Comparison of ENCODE assay signal across 16 cellular contexts in the genomic region with DNA sequence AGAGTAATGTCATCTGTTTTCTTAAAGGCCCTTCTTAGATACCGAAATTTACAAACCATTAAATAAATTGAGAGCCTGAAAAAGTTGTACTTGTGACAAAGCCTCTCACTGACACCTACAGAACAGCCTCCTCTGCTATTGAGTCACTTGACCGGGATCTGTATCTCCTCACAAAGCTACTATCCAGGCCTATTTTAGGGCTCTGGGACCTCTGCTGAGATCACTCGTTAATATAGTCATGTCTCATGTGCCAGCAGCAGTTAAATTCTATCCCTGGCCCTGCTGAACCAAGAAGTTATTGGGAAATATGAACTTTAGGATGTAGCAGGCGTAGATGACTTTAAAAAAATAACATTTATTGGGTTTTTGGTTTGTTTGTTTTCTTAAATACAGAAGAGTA. TPM values are rescaled to one million over a fixed set of nuclear protein-coding genes. Genes with fewer than 3 reads are reported as not detected.
DNase-seq lines count a peak whose midpoint lies in the region; ATAC-seq and TF ChIP-seq lines count a peak whose summit lies in the region.
"Had no signal": no experiment of that assay in that cellular context is flagged by ENCODE, and none has a peak within 500 bp of the region (broad histone marks: within the 10 kb centered on the region; RNA-seq: fewer than 3 reads in every experiment).

No MANE protein-coding gene starts in this region.

- peaks cover 0 to 8% (median 3%) of the 10 kb centered on the region in 4 donors for H3K4me1 Mint-ChIP-seq in naive thymus-derived CD8-positive, alpha-beta T cell
- no peaks in the 10 kb centered on the region for H3K4me1 Mint-ChIP-seq in activated CD8-positive, alpha-beta T cell treated with anti-CD3 and anti-CD28 coated beads, Interleukin-2, amount 10 ng/mL, durations not matched to agents 7 days and 5 days (ENCODE audit: low read depth)

- H3K4me1 ChIP-seq in left ventricle myocardium inferior (peaks cover 38% of the 10 kb centered on the region), rectal smooth muscle tissue (ENCODE audit: control insufficient read depth, insufficient read depth, low read length) (peaks cover 10% of the 10 kb centered on the region)
- H3K4me1 ChIP-seq: A549 had no signal

- H3K9me3 ChIP-seq in left ventricle myocardium inferior (replicated peaks), result no peaks in the 10 kb centered on the region
- H3K9me3 ChIP-seq: A549; BLaER1 treated with 17β-estradiol and CSF1 and Interleukin-3, amounts not matched to agents 10 nM and 100 nM had no signal

- H3K4me3 ChIP-seq in left ventricle myocardium inferior, result no peak overlapping the region
- no peak overlapping the region for H3K4me3 ChIP-seq in rectal smooth muscle tissue (ENCODE audit: low read length)
- H3K4me3 ChIP-seq: A549; BLaER1 treated with 17β-estradiol and CSF1 and Interleukin-3, amounts not matched to agents 10 nM and 100 nM had no signal

- H3K27ac ChIP-seq in left ventricle myocardium inferior (replicated peaks), result peak overlapping the region; percentile 72
- peak overlapping the region; percentile 60 for H3K27ac ChIP-seq in rectal smooth muscle tissue (ENCODE audit: low read depth, low read length)
- H3K27ac ChIP-seq: A549; BLaER1 treated with 17β-estradiol and CSF1 and Interleukin-3, amounts not matched to agents 10 nM and 100 nM; RWPE1 had no signal

- H3K36me3 Mint-ChIP-seq in naive thymus-derived CD8-positive, alpha-beta T cell, result peaks cover 5 to 95% (median 40%) of the 10 kb centered on the region in 3 donors
- peaks cover 71% of the 10 kb centered on the region for H3K36me3 Mint-ChIP-seq in activated CD8-positive, alpha-beta T cell treated with anti-CD3 and anti-CD28 coated beads, Interleukin-2, amount 10 ng/mL, durations not matched to agents 7 days and 5 days (ENCODE audit: low read depth)

- H3K27me3 ChIP-seq in left ventricle myocardium inferior (ENCODE audit: low read depth) (no peaks in the 10 kb centered on the region), rectal smooth muscle tissue (ENCODE audit: control insufficient read depth, insufficient read depth, low read length) (no peaks in the 10 kb centered on the region)
- H3K27me3 ChIP-seq: BLaER1 treated with 17β-estradiol and CSF1 and Interleukin-3, amounts not matched to agents 10 nM and 100 nM had no signal

- peaks cover 91% of the 10 kb centered on the region for H3K36me3 ChIP-seq in left ventricle myocardium inferior
- H3K36me3 ChIP-seq in rectal smooth muscle tissue (ENCODE audit: control insufficient read depth, insufficient read depth, low read length), result peaks cover 32% of the 10 kb centered on the region

- peak overlapping the region in 5 of 10 donors; percentile 2 to 77 (median 52) for H3K27ac Mint-ChIP-seq in naive thymus-derived CD8-positive, alpha-beta T cell
- no peak overlapping the region for H3K27ac Mint-ChIP-seq in activated CD8-positive, alpha-beta T cell treated with anti-CD3 and anti-CD28 coated beads, Interleukin-2, amount 10 ng/mL, durations not matched to agents 7 days and 5 days

- no peaks in the 10 kb centered on the region for H3K27me3 Mint-ChIP-seq in naive thymus-derived CD8-positive, alpha-beta T cell
- H3K27me3 Mint-ChIP-seq in activated CD8-positive, alpha-beta T cell treated with anti-CD3 and anti-CD28 coated beads, Interleukin-2, amount 10 ng/mL, durations not matched to agents 7 days and 5 days (ENCODE audit: low read depth), result no peaks in the 10 kb centered on the region

- no peak for TF ChIP-seq CTCF in left ventricle myocardium inferior (IDR thresholded peaks at IDR 0.05; ENCODE audit: borderline replicate concordance)

- no peak overlapping the region for H3K9ac ChIP-seq in rectal smooth muscle tissue (ENCODE audit: low read length)
- H3K9ac ChIP-seq: BLaER1 treated with 17β-estradiol and CSF1 and Interleukin-3, amounts not matched to agents 10 nM and 100 nM had no signal

- no peak overlapping the region for H3K4me3 Mint-ChIP-seq in naive thymus-derived CD8-positive, alpha-beta T cell
- no peak overlapping the region for H3K4me3 Mint-ChIP-seq in activated CD8-positive, alpha-beta T cell treated with anti-CD3 and anti-CD28 coated beads, Interleukin-2, amount 10 ng/mL, durations not matched to agents 7 days and 5 days

- H3K9me3 Mint-ChIP-seq in naive thymus-derived CD8-positive, alpha-beta T cell, result no peaks in the 10 kb centered on the region
- no peaks in the 10 kb centered on the region for H3K9me3 Mint-ChIP-seq in activated CD8-positive, alpha-beta T cell treated with anti-CD3 and anti-CD28 coated beads, Interleukin-2, amount 10 ng/mL, durations not matched to agents 7 days and 5 days (ENCODE audit: insufficient read depth)

- ATAC-seq in Right ventricle myocardium inferior, result peak; percentile 88
- no peak for ATAC-seq in naive thymus-derived CD8-positive, alpha-beta T cell
- ATAC-seq in activated CD8-positive, alpha-beta T cell treated with anti-CD3 and anti-CD28 coated beads, Interleukin-2, amount 10 ng/mL, durations not matched to agents 7 days and 5 days, result no peak
- ATAC-seq: A549, PC-3 had no signal

- DNase-seq in Right ventricle myocardium inferior (ENCODE audit: missing footprints), result no peak
- DNase-seq in cardiac septum (ENCODE audit: low spot score), result no peak
- no peak for DNase-seq in left ventricle myocardium inferior
- no peak for DNase-seq in naive thymus-derived CD8-positive, alpha-beta T cell
- no peak for DNase-seq in activated CD8-positive, alpha-beta T cell treated with anti-CD3 and anti-CD28 coated beads, Interleukin-2, amount 10 ng/mL, durations not matched to agents 7 days and 5 days
- no peak for DNase-seq in amniotic stem cell (lab: John Stamatoyannopoulos, UW)
- DNase-seq: NCI-H1048, NCI-H1436 treated with DMSO at 0.1 percent for 48 hours, NCI-H2029 treated with DMSO at 0.1 percent for 48 hours, NCI-H510A treated with DMSO at 0.1 percent for 48 hours, NCI-H82, PC-3 had no signal

- CTCF ChIA-PET in activated CD8-positive, alpha-beta T cell treated with anti-CD3 and anti-CD28 coated beads, Interleukin-2, amount 10 ng/mL, durations not matched to agents 7 days and 5 days (lab: Charles Lee), result no interaction called here

- POLR2A ChIA-PET in naive thymus-derived CD8-positive, alpha-beta T cell (lab: Charles Lee), result no interaction called here
- POLR2A ChIA-PET in activated CD8-positive, alpha-beta T cell treated with anti-CD3 and anti-CD28 coated beads, Interleukin-2, amount 10 ng/mL, durations not matched to agents 7 days and 5 days (lab: Charles Lee), result no interaction called here

- intact Hi-C loops in Right ventricle myocardium inferior (cut with DNase I) (no loop called here), cardiac septum (cut with DNase I) (loop anchor here (5.0 kb wide), 1 partner anchor 38 kb away; no protein-coding TSS in a partner anchor), left ventricle myocardium inferior (cut with micrococcal nuclease) (no loop called here)

RNA-seq across cellular contexts. Expression of a gene that starts 31.1 kb away (rescaled TPM):
- total RNA-seq in Right ventricle myocardium inferior (32.8 TPM), cardiac septum (61.3 TPM), left ventricle myocardium inferior (38.0 TPM)
- 10 to 100 TPM; 96.7 to 97.0 TPM for total RNA-seq in naive thymus-derived CD8-positive, alpha-beta T cell
- polyA plus RNA-seq in naive thymus-derived CD8-positive, alpha-beta T cell, result 10 to 100 TPM; 15.5 to 17.6 (median 16.0) TPM
- total RNA-seq in activated CD8-positive, alpha-beta T cell treated with anti-CD3 and anti-CD28 coated beads, Interleukin-2, amount 10 ng/mL, durations not matched to agents 7 days and 5 days, result 10 to 100 TPM; 37.4 to 47.6 TPM
